Comparison of ENCODE assay signal across 25 cellular contexts in genomic region chr3:16692486-16693378, GRCh38.
DNase-seq lines count a peak whose midpoint lies in the region; ATAC-seq, FAIRE-seq and TF ChIP-seq lines count a peak whose summit lies in the region.
"Had no signal": no experiment of that assay in that cellular context is flagged by ENCODE, and none has a peak within 500 bp of the region (broad histone marks: within the 10 kb centered on the region; RNA-seq: fewer than 3 reads in every experiment).

No MANE protein-coding gene starts in this region.

- no peak overlapping the region for H3K56ac ChIP-seq in H1 (replicated peaks; ENCODE audit: insufficient read length, low read depth, low read length)

- no peak overlapping the region for H2AFZ ChIP-seq in H1 (ENCODE audit: low read length)

- no peak for TF ChIP-seq EP300 in H1 (IDR thresholded peaks at IDR 0.05; ENCODE audit: borderline replicate concordance in 1 of 2, low read depth in 2 of 2, low read length in 2 of 2)

- DNase-seq in RPMI7951 (ENCODE audit: low read depth) (peak; percentile 5), H1 (ENCODE audit: low read depth in 1 of 2, low spot score in 2 of 2) (no peak), renal cortical epithelial cell (ENCODE audit: low read depth) (peak; percentile 82), NCI-H748 (lab: John Stamatoyannopoulos, UW; ENCODE audit: unreplicated experiment) (no peak)
- DNase-seq: Caco-2; CD4-positive, alpha-beta T cell; DMS 273 treated with DMSO at 0.1 percent for 48 hours; DMS79 treated with DMSO at 0.1 percent for 48 hours; H9; HFFc6; MV-4-11; NCI-H1105 treated with DMSO at 0.1 percent for 48 hours; NCI-H2029 treated with DMSO at 0.1 percent for 48 hours; NCI-H226; NCI-H510A treated with DMSO at 0.1 percent for 48 hours; NCI-H774; T-helper 17 cell had no signal

- ATAC-seq in HG02870 (IDR thresholded peaks at IDR 0.05; ENCODE audit: unreplicated experiment) (peak; percentile 49), HG03342 (IDR thresholded peaks at IDR 0.05; ENCODE audit: unreplicated experiment) (no peak), GM18519 (IDR thresholded peaks at IDR 0.05; ENCODE audit: low FRiP score, unreplicated experiment) (no peak)
- ATAC-seq: T-helper 17 cell had no signal

- WGBS in H1 (ENCODE audit: extremely low coverage in 1 of 2, insufficient coverage in 1 of 2, insufficient read length in 1 of 2, insufficient replicate concordance in 2 of 2, low coverage in 1 of 2, low lambda C conversion rate in 2 of 2, missing lambda C conversion rate in 1 of 2), 2 experiments: 85% methylated on average over 8 of the region's 8 CpGs; no CpG with 5 or more reads in 1 of the 2 experiments

- H4K20me1 ChIP-seq in H1 (replicated peaks in 1 of 2; ENCODE audit: control insufficient read depth in 1 of 2, insufficient read depth in 2 of 2, low read length in 2 of 2): no peaks in the 10 kb centered on the region
- H4K20me1 ChIP-seq: BLaER1 had no signal

- H3K14ac ChIP-seq in H1 (ENCODE audit: insufficient read length): no peak overlapping the region

- no peak for TF ChIP-seq POLR2A in H1 (IDR thresholded peaks at IDR 0.05; ENCODE audit: control extremely low read depth in 1 of 2, low read depth in 2 of 2, low read length in 2 of 2)

- peaks cover 0 to 39% (median 17%) of the 10 kb centered on the region in 4 experiments; a peak in 6 of 8 replicates for H3K36me3 ChIP-seq in H1 (ENCODE audit: control insufficient read depth in 2 of 4, insufficient read depth in 4 of 4, low read length in 3 of 4)
- H3K36me3 ChIP-seq: BLaER1, SJSA1 had no signal

- no peak overlapping the region; the same call in 1 of the 2 replicates for H2BK12ac ChIP-seq in H1 (ENCODE audit: low read depth, low read length)

- no peaks in the 10 kb centered on the region for H3K23me2 ChIP-seq in H1 (ENCODE audit: low read depth, low read length)

- peaks cover 0 to 10% (median 2%) of the 10 kb centered on the region in 4 experiments; a peak in 2 of 7 replicates for H3K4me1 ChIP-seq in H1 (replicated peaks in 1 of 4; ENCODE audit: control insufficient read depth in 3 of 4, insufficient read depth in 4 of 4, low read length in 3 of 4)
- H3K4me1 ChIP-seq: Caco-2, SJSA1 had no signal

- no peak for TF ChIP-seq RAD21 in H1 (IDR thresholded peaks at IDR 0.05 in 1 of 2, conservative IDR thresholded peaks at IDR 0.05 in 1 of 2; ENCODE audit: low read depth in 2 of 2, low read length in 2 of 2)

- TF ChIP-seq CTCF in H1 (IDR thresholded peaks at IDR 0.05; ENCODE audit: control extremely low read depth in 1 of 3, insufficient read depth in 1 of 3, low read depth in 1 of 3, low read length in 3 of 3): no peak

- no peak overlapping the region for H3K4me3 ChIP-seq in H1 (ENCODE audit: extremely low read depth in 1 of 4, insufficient read depth in 2 of 4, low read depth in 3 of 4, low read length in 4 of 4)
- H3K4me3 ChIP-seq: BLaER1, SJSA1 had no signal

- H2BK20ac ChIP-seq in H1 (ENCODE audit: low read length): 0 out of 2 replicates have a peak overlapping the region, but pooled peaks have one; percentile 66

- peaks cover 4 to 41% of the 10 kb centered on the region in 2 experiments; a peak in 3 of 4 replicates for H3K79me2 ChIP-seq in H1 (ENCODE audit: control insufficient read depth in 1 of 2, insufficient read depth in 2 of 2, low read length in 2 of 2)

- H3K9ac ChIP-seq in H1 (replicated peaks in 1 of 4; ENCODE audit: extremely low read depth in 1 of 4, low read depth in 3 of 4, low read length in 3 of 4): no peak overlapping the region
- H3K9ac ChIP-seq: BLaER1 had no signal

- no peak overlapping the region for H4K91ac ChIP-seq in H1 (replicated peaks; ENCODE audit: insufficient read length, low read length)

- CTCF ChIA-PET in H1 (lab: Charles Lee; ENCODE audit: partially characterized antibody): interaction anchor here (1.8 to 1.9 kb wide), 2 partner anchors 22 to 92 kb away, joined by 3 to 4 read pairs; no protein-coding TSS in a partner anchor

- H2BK15ac ChIP-seq in H1 (ENCODE audit: low read length): no peak overlapping the region

- H3K23ac ChIP-seq in H1 (ENCODE audit: insufficient read length): no peak overlapping the region

- H3K27me3 ChIP-seq in H1 (replicated peaks in 1 of 4; ENCODE audit: control insufficient read depth in 3 of 4, extremely low read depth in 1 of 4, insufficient read depth in 3 of 4, low read length in 3 of 4): no peaks in the 10 kb centered on the region
- H3K27me3 ChIP-seq: BLaER1, SJSA1 had no signal

- no peak overlapping the region for H3K4ac ChIP-seq in H1 (replicated peaks; ENCODE audit: insufficient read length, low read depth, low read length)

- no peak overlapping the region for H4K8ac ChIP-seq in H1 (ENCODE audit: extremely low read depth, insufficient read depth, low read length)

- no peak for FAIRE-seq in H1 (lab: Jason Lieb, UNC)
- FAIRE-seq: GM12892, GM19239, RCC 7860 had no signal

- H3K79me1 ChIP-seq in H1 (ENCODE audit: low read depth, low read length): no peaks in the 10 kb centered on the region

- H2AK5ac ChIP-seq in H1 (ENCODE audit: low read depth, low read length): 0 out of 2 replicates have a peak overlapping the region, but pooled peaks have one; percentile 48

- POLR2A ChIA-PET in H1 (lab: Charles Lee; ENCODE audit: partially characterized antibody): interaction anchor here (1.1 kb wide), 1 partner anchor 27 kb away, joined by 3 read pairs; no protein-coding TSS in a partner anchor

- H3K9me3 ChIP-seq in H1 (ENCODE audit: insufficient read depth in 2 of 2, low read depth in 1 of 2, low read length in 1 of 2): peaks cover 22 to 23% of the 10 kb centered on the region in 2 experiments
- H3K9me3 ChIP-seq: BLaER1, Caco-2, SJSA1 had no signal

- H3K4me2 ChIP-seq in H1 (ENCODE audit: insufficient read depth in 1 of 2, low read depth in 2 of 2, low read length in 2 of 2): no peak overlapping the region
- H3K4me2 ChIP-seq: BLaER1 had no signal

- no peak overlapping the region for H3K27ac ChIP-seq in H1 (ENCODE audit: low read depth, low read length)
- H3K27ac ChIP-seq: BLaER1, SJSA1 had no signal

- H2BK5ac ChIP-seq in H1 (ENCODE audit: low read depth, low read length): no peak overlapping the region

- H3K18ac ChIP-seq in H1 (ENCODE audit: extremely low read depth, low read length): no peak overlapping the region; the same call in 1 of the 2 replicates

- no peak overlapping the region for H4K5ac ChIP-seq in H1 (ENCODE audit: insufficient read length, low read depth, low read length)

- peak overlapping the region; percentile 12 for H2BK120ac ChIP-seq in H1 (replicated peaks; ENCODE audit: low read depth, low read length)

TF ChIP-seq in H1, 55 proteins besides CTCF, POLR2A, EP300 and RAD21:
- TF ChIP-seq NANOG (IDR thresholded peaks at IDR 0.05; ENCODE audit: insufficient read depth, low read depth, low read length, poor library complexity, severe bottlenecking): no peak
- TF ChIP-seq SP1 (IDR thresholded peaks at IDR 0.05; ENCODE audit: low read depth, low read length): no peak
- TF ChIP-seq BCL11A (IDR thresholded peaks at IDR 0.05; ENCODE audit: low read depth in 2 of 2, low read length in 2 of 2): no peak
- TF ChIP-seq KDM4A (IDR thresholded peaks at IDR 0.05; ENCODE audit: low read depth, low read length, severe bottlenecking): no peak
- TF ChIP-seq CEBPB (IDR thresholded peaks at IDR 0.05; ENCODE audit: low read depth, low read length): no peak
- no peak for TF ChIP-seq ZNF274 (IDR thresholded peaks at IDR 0.05; ENCODE audit: borderline replicate concordance, extremely low read depth, low read length)
- no peak for TF ChIP-seq CBX5 (IDR thresholded peaks at IDR 0.05; ENCODE audit: low read depth, low read length)
- no peak for TF ChIP-seq EZH2 (IDR thresholded peaks at IDR 0.05; ENCODE audit: low read depth, low read length, severe bottlenecking)
- TF ChIP-seq TCF12 (IDR thresholded peaks at IDR 0.05; ENCODE audit: low read depth, low read length): no peak
- no peak for TF ChIP-seq CHD1 (IDR thresholded peaks at IDR 0.05; ENCODE audit: low read depth, low read length)
- no peak for TF ChIP-seq FOSL1 (IDR thresholded peaks at IDR 0.05; ENCODE audit: insufficient read depth, low read depth, low read length)
- TF ChIP-seq NRF1 (IDR thresholded peaks at IDR 0.05; ENCODE audit: low read depth, low read length): no peak
- no peak for TF ChIP-seq MAFK (IDR thresholded peaks at IDR 0.05; ENCODE audit: low read depth, low read length)
TF ChIP-seq in H1: peak in this region for 0.

Comparison
In these comparisons a context has a peak if more than half of its experiments do, and no peak if none do; other contexts are left out.
1. DNase-seq: peak in RPMI7951 (single experiment) and renal cortical epithelial cell (single experiment); none in H1 (0 of 2) and NCI-H748 (single experiment).